ENCODE assay signal across 14 cellular contexts in the genomic region with DNA sequence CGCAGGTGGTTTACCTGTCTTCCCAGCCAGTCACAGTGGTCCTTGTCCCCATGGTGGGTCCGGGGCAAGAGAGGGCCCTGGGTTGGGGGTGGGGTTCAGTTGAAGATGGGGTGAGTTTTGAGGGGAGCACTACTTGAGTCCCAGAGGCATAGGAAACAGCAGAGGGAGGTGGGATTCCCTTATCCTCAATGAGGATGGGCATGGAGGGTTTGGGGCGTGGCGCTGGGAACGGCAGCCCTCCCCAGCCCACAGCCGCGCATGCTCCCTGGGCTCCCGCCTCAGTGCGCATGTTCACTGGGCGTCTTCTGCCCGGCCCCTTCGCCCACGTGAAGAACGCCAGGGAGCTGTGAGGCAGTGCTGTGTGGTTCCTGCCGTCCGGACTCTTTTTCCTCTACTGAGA. TPM values are rescaled to one million over a fixed set of nuclear protein-coding genes. Genes with fewer than 3 reads are reported as not detected.
"Had no signal": no experiment of that assay in that cellular context is flagged by ENCODE, and none has a peak within 500 bp of the region (broad histone marks: within the 10 kb centered on the region; RNA-seq: fewer than 3 reads in every experiment).

A gene with protein sequence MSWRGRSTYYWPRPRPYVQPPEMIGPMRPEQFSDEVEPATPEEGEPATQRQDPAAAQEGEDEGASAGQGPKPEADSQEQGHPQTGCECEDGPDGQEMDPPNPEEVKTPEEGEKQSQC (plus strand): TSS at position 301 of the 400 bp plus-strand sequence. CDS start 1,157 bp downstream, outside the sequence.

RNA-seq across cellular contexts. Expression of the gene that starts here (rescaled TPM):
- total RNA-seq: activated B cell treated with CpG ODN at 0.5 μM for 24 hours; activated CD4-positive, alpha-beta memory T cell treated with anti-CD3 and anti-CD28 coated beads for 36 hours; activated CD4-positive, alpha-beta memory T cell treated with anti-CD3 and anti-CD28 coated beads, Interleukin-2, amount 10 ng/mL, durations not matched to agents 7 days and 5 days; activated CD4-positive, alpha-beta T cell treated with anti-CD3 and anti-CD28 coated beads for 36 hours; activated CD4-positive, alpha-beta T cell treated with anti-CD3 and anti-CD28 coated beads, Interleukin-2, amount 10 ng/mL, durations not matched to agents 24 days and 14 days; activated CD4-positive, alpha-beta T cell treated with anti-CD3 and anti-CD28 coated beads, Interleukin-2, amount 10 ng/mL, durations not matched to agents 7 days and 5 days; activated CD8-positive, alpha-beta memory T cell treated with anti-CD3 and anti-CD28 coated beads for 36 hours; activated CD8-positive, alpha-beta memory T cell treated with anti-CD3 and anti-CD28 coated beads, Interleukin-2, amount 10 ng/mL, durations not matched to agents 7 days and 5 days; activated CD8-positive, alpha-beta T cell treated with anti-CD3 and anti-CD28 coated beads for 36 hours; activated CD8-positive, alpha-beta T cell treated with anti-CD3 and anti-CD28 coated beads, Interleukin-2, amount 10 ng/mL, durations not matched to agents 7 days and 5 days; T-helper 1 cell treated with Interleukin-12 subunit alpha and Interleukin-12 subunit beta and Interleukin-4 antibody, amounts not matched to agents 30 ng/mL and 1 ng/mL, for 36 hours; T-helper 17 cell; T-helper 2 cell treated with Interferon-gamma antibody and Interleukin-4, amounts not matched to agents 100 ng/mL and 5 ng/mL, for 36 hours; WTC11 had no signal
